17 cellular contexts compared by ENCODE assay signal in genomic region chr3:126136428-126137220, GRCh38. TPM values are rescaled to one million over a fixed set of nuclear protein-coding genes. Genes with fewer than 3 reads are reported as not detected.
A peak's percentile ranks its signal among the peaks of the same experiment; 100 is the strongest.
DNase-seq lines count a peak whose midpoint lies in the region; ATAC-seq, FAIRE-seq and TF ChIP-seq lines count a peak whose summit lies in the region.
"Had no signal": no experiment of that assay in that cellular context is flagged by ENCODE, and none has a peak within 500 bp of the region (broad histone marks: within the 10 kb centered on the region; RNA-seq: fewer than 3 reads in every experiment).

No MANE protein-coding gene starts in this region.

- H3K4me3 ChIP-seq in right cardiac atrium (ENCODE audit: low read length): no peak overlapping the region

- no peak overlapping the region for H3K4me3 Mint-ChIP-seq in glutamatergic neuron (ENCODE audit: unreplicated experiment)
- H3K4me3 Mint-ChIP-seq: CD8-positive, alpha-beta T cell had no signal

- FAIRE-seq in HTR-8/SVneo (lab: Jason Lieb, UNC): no peak
- FAIRE-seq: endothelial cell of umbilical vein had no signal

- H3K9me3 Mint-ChIP-seq in glutamatergic neuron (ENCODE audit: unreplicated experiment): peaks cover 7% of the 10 kb centered on the region
- H3K9me3 Mint-ChIP-seq: CD8-positive, alpha-beta T cell had no signal

- ATAC-seq in right cardiac atrium (no peak), left ventricle myocardium superior (no peak), sciatic nerve (no peak)
- ATAC-seq: CD8-positive, alpha-beta T cell; stimulated activated naive CD8-positive, alpha-beta T cell treated with anti-CD3 and anti-CD28 coated beads, Interleukin-15, Interleukin-2, amounts not matched to agents 100 U/mL and 50 U/mL, for 24 hours had no signal

- no peaks in the 10 kb centered on the region for H3K4me1 ChIP-seq in right cardiac atrium (ENCODE audit: control insufficient read depth, insufficient read depth, low read length)

- 83% methylated on average over 11 of the region's 11 CpGs for WGBS in right cardiac atrium

- intact Hi-C loops in right cardiac atrium (cut with DNase I): loop anchor here in 1 of 4 donors (10.0 kb wide), 2 partner anchors 58 to 258 kb away; partner anchors contain the start of gene CFAP100
- intact Hi-C loops in left ventricle myocardium superior (cut with micrococcal nuclease): no loop called here
- intact Hi-C loops in sciatic nerve (cut with DNase I): no loop called here

- H3K27me3 ChIP-seq in right cardiac atrium (ENCODE audit: control insufficient read depth, insufficient read depth): no peaks in the 10 kb centered on the region

- TF ChIP-seq CTCF in glutamatergic neuron (IDR thresholded peaks at IDR 0.05; ENCODE audit: partially characterized antibody, unreplicated experiment): no peak

- DNase-seq in right cardiac atrium (peak in 2 of 3 donors; percentile 3 to 6), left ventricle myocardium superior (no peak), glutamatergic neuron (peak; percentile 48), sciatic nerve (ENCODE audit: low spot score) (peak; percentile 43), putamen (ENCODE audit: low spot score) (no peak), SKM-1 (lab: John Stamatoyannopoulos, UW; ENCODE audit: unreplicated experiment) (no peak), HTR-8/SVneo (ENCODE audit: insufficient read length, low spot score) (no peak)
- no peak for DNase-seq in stimulated activated CD4-positive, alpha-beta T cell treated with anti-CD3 and anti-CD28 coated beads, Interleukin-4, amount 100 ng/mL, for 4 hours
- DNase-seq: activated CD4-positive, alpha-beta T cell treated with anti-CD3 and anti-CD28 coated beads, Interleukin-2, amount 50 U/mL, for 48 hours; anterior cingulate cortex; foreskin fibroblast; NCI-H1436 treated with DMSO at 0.1 percent for 48 hours; NCI-H226; stimulated activated naive CD8-positive, alpha-beta T cell treated with anti-CD3 and anti-CD28 coated beads, Interleukin-15, Interleukin-2, amounts not matched to agents 100 U/mL and 50 U/mL, for 24 hours had no signal

- peaks cover 18% of the 10 kb centered on the region for H3K4me1 Mint-ChIP-seq in glutamatergic neuron (ENCODE audit: low read depth, unreplicated experiment)

- H3K27ac ChIP-seq in right cardiac atrium (ENCODE audit: low read length): no peak overlapping the region
- H3K27ac ChIP-seq: parathyroid adenoma had no signal

- no peaks in the 10 kb centered on the region for H3K9me3 ChIP-seq in right cardiac atrium (ENCODE audit: control insufficient read depth, low read length)

- peaks cover 3% of the 10 kb centered on the region for H3K27me3 Mint-ChIP-seq in glutamatergic neuron (ENCODE audit: unreplicated experiment)

- no peaks in the 10 kb centered on the region for H3K36me3 Mint-ChIP-seq in glutamatergic neuron (ENCODE audit: unreplicated experiment)
- H3K36me3 Mint-ChIP-seq: CD8-positive, alpha-beta T cell had no signal

- peak overlapping the region; percentile 75 for H3K27ac Mint-ChIP-seq in glutamatergic neuron (ENCODE audit: unreplicated experiment)
- H3K27ac Mint-ChIP-seq: CD8-positive, alpha-beta T cell had no signal

RNA-seq across cellular contexts. Expression of gene ALDH1L1, which starts 43.8 kb away (rescaled TPM):
- total RNA-seq in right cardiac atrium (10 to 100 TPM in 2 of 4 donors, 1 to 10 TPM in 2; 7.5 to 16.3 (median 12.5) TPM), left ventricle myocardium superior (16.6 TPM), glutamatergic neuron (ENCODE audit: unreplicated experiment) (not detected), sciatic nerve (4.1 TPM)
- 11.0 TPM for polyA plus RNA-seq in right cardiac atrium
- total RNA-seq: CD8-positive, alpha-beta T cell; endothelial cell of umbilical vein had no signal
- polyA plus RNA-seq: endothelial cell of umbilical vein had no signal

RNA-seq across cellular contexts. Expression of gene SLC41A3, which starts 52.7 kb away (rescaled TPM):
- total RNA-seq in right cardiac atrium (10 to 100 TPM; 30.9 to 38.9 (median 37.0) TPM), left ventricle myocardium superior (35.4 TPM), glutamatergic neuron (ENCODE audit: unreplicated experiment) (38.6 TPM), sciatic nerve (42.8 TPM)
- polyA plus RNA-seq in right cardiac atrium: 25.6 TPM

Comparison
In these comparisons a context has a peak if more than half of its experiments do, and no peak if none do; other contexts are left out.
1. DNase-seq: peak in right cardiac atrium (2 of 3), glutamatergic neuron (single experiment) and sciatic nerve (single experiment); none in left ventricle myocardium superior (single experiment), putamen (single experiment), SKM-1 (single experiment), stimulated activated CD4-positive, alpha-beta T cell treated with anti-CD3 and anti-CD28 coated beads, Interleukin-4, amount 100 ng/mL, for 4 hours (0 of 2) and HTR-8/SVneo (single experiment).